9 cellular contexts compared by ENCODE assay signal in genomic region chr6:112286010-112286409, GRCh38. TPM values are rescaled to one million over a fixed set of nuclear protein-coding genes. Genes with fewer than 3 reads are reported as not detected.
DNase-seq lines count a peak whose midpoint lies in the region; ATAC-seq and TF ChIP-seq lines count a peak whose summit lies in the region.
"Had no signal": no experiment of that assay in that cellular context is flagged by ENCODE, and none has a peak within 500 bp of the region (broad histone marks: within the 10 kb centered on the region; RNA-seq: fewer than 3 reads in every experiment).

No MANE protein-coding gene starts in this region.

- peak; percentile 6 to 52 (median 35) for DNase-seq in CD8-positive, alpha-beta T cell
- DNase-seq in M059J (ENCODE audit: low read depth) (peak; percentile 46), RPMI8226 (no peak), GM23248 (no peak), upper lobe of left lung (no peak), GM03348 (ENCODE audit: low spot score) (no peak)
- peak; percentile 11 for DNase-seq in activated naive CD4-positive, alpha-beta T cell treated with anti-CD3 and anti-CD28 coated beads, Interleukin-2, amount 50 U/mL, for 16 hours

- no peaks in the 10 kb centered on the region for H3K9me2 ChIP-seq in GM23248 (ENCODE audit: insufficient read depth)

- H3K4me3 ChIP-seq in CD8-positive, alpha-beta T cell (ENCODE audit: low read depth, low read length) = no peak overlapping the region
- H3K4me3 ChIP-seq in GM23248 (no peak overlapping the region), upper lobe of left lung (no peak overlapping the region)
- H3K4me3 ChIP-seq: neural progenitor cell had no signal

- no peak overlapping the region for H3K4me2 ChIP-seq in GM23248 (ENCODE audit: unreplicated experiment)
- H3K4me2 ChIP-seq: neural progenitor cell had no signal

- no peak for TF ChIP-seq EP300 in upper lobe of left lung (IDR thresholded peaks at IDR 0.05)

- H3K9me3 Mint-ChIP-seq in CD8-positive, alpha-beta T cell = no peaks in the 10 kb centered on the region

- no peak for TF ChIP-seq POLR2A in upper lobe of left lung (IDR thresholded peaks at IDR 0.05)

- no peaks in the 10 kb centered on the region for H3K36me3 ChIP-seq in CD8-positive, alpha-beta T cell (ENCODE audit: insufficient read depth, low read length)
- no peaks in the 10 kb centered on the region for H3K36me3 ChIP-seq in GM23248 (ENCODE audit: low read depth)
- no peaks in the 10 kb centered on the region for H3K36me3 ChIP-seq in upper lobe of left lung
- H3K36me3 ChIP-seq: neural progenitor cell had no signal

- H2AFZ ChIP-seq in GM23248 = no peak overlapping the region
- H2AFZ ChIP-seq: neural progenitor cell had no signal

- H3K79me2 ChIP-seq in GM23248 (ENCODE audit: insufficient read depth) = no peaks in the 10 kb centered on the region

- no peak overlapping the region for H3K27ac ChIP-seq in CD8-positive, alpha-beta T cell (ENCODE audit: low read depth, low read length)
- H3K27ac ChIP-seq in GM23248 = no peak overlapping the region
- H3K27ac ChIP-seq in upper lobe of left lung = no peak overlapping the region
- H3K27ac ChIP-seq: neural progenitor cell had no signal

- ATAC-seq in CD8-positive, alpha-beta T cell = peak; percentile 82
- peak; percentile 79 for ATAC-seq in GM21526 (IDR thresholded peaks at IDR 0.05; ENCODE audit: low FRiP score, unreplicated experiment)
- no peak for ATAC-seq in upper lobe of left lung (ENCODE audit: low FRiP score in 2 of 2)

- no peaks in the 10 kb centered on the region for H4K20me1 ChIP-seq in GM23248 (ENCODE audit: insufficient read depth)

- POLR2A ChIA-PET in CD8-positive, alpha-beta T cell (lab: Charles Lee) = no interaction called here

- in situ Hi-C loops in GM23248 (cut with MboI) = no loop called here

- peaks cover 31% of the 10 kb centered on the region for H3F3A ChIP-seq in GM23248 (ENCODE audit: insufficient read depth)

- CTCF ChIA-PET in CD8-positive, alpha-beta T cell (lab: Charles Lee) = interaction anchor here (0.9 to 1.2 kb wide), 2 partner anchors 9 to 16 kb away, joined by 3 read pairs; no protein-coding TSS in a partner anchor

- H3K4me3 Mint-ChIP-seq in CD8-positive, alpha-beta T cell = no peak overlapping the region
- H3K4me3 Mint-ChIP-seq: neural progenitor cell had no signal

- no peak for TF ChIP-seq CTCF in CD8-positive, alpha-beta T cell (IDR thresholded peaks at IDR 0.05)
- TF ChIP-seq CTCF in upper lobe of left lung (IDR thresholded peaks at IDR 0.05) = no peak

- H3K27ac Mint-ChIP-seq in CD8-positive, alpha-beta T cell = no peak overlapping the region
- H3K27ac Mint-ChIP-seq: neural progenitor cell had no signal

- peaks cover 15% of the 10 kb centered on the region for H3K4me1 Mint-ChIP-seq in CD8-positive, alpha-beta T cell (ENCODE audit: low read depth)

- H3K36me3 Mint-ChIP-seq in CD8-positive, alpha-beta T cell = no peaks in the 10 kb centered on the region
- H3K36me3 Mint-ChIP-seq: neural progenitor cell had no signal

- no peaks in the 10 kb centered on the region for H3K9me3 ChIP-seq in CD8-positive, alpha-beta T cell (ENCODE audit: low read length)
- no peaks in the 10 kb centered on the region for H3K9me3 ChIP-seq in GM23248 (ENCODE audit: low read depth)
- H3K9me3 ChIP-seq in upper lobe of left lung = no peaks in the 10 kb centered on the region

- H3K27me3 ChIP-seq in CD8-positive, alpha-beta T cell (ENCODE audit: insufficient read depth, low read length) = no peaks in the 10 kb centered on the region
- H3K27me3 ChIP-seq in GM23248 (replicated peaks; ENCODE audit: insufficient read depth) = no peaks in the 10 kb centered on the region
- no peaks in the 10 kb centered on the region for H3K27me3 ChIP-seq in upper lobe of left lung
- H3K27me3 ChIP-seq: neural progenitor cell had no signal

- WGBS in GM23248 (ENCODE audit: low coverage in 1 of 2, low lambda C conversion rate in 2 of 2, missing lambda C conversion rate in 2 of 2), 2 experiments = 98 to 99% methylated on average over 2 of the region's 2 CpGs
- WGBS in upper lobe of left lung, 2 donors = 37 to 63% methylated on average over 2 of the region's 2 CpGs

- intact Hi-C loops in CD8-positive, alpha-beta T cell (cut with DNase I, micrococcal nuclease) = no loop called here

- peaks cover 18% of the 10 kb centered on the region for H3K4me1 ChIP-seq in CD8-positive, alpha-beta T cell (ENCODE audit: insufficient read depth, low read length)
- H3K4me1 ChIP-seq in GM23248 (ENCODE audit: insufficient read depth) = peaks cover 34% of the 10 kb centered on the region
- H3K4me1 ChIP-seq in upper lobe of left lung = peaks cover 8 to 19% (median 12%) of the 10 kb centered on the region in 4 donors

- no peak overlapping the region for H3K9ac ChIP-seq in GM23248
- H3K9ac ChIP-seq: neural progenitor cell had no signal

- H3K27me3 Mint-ChIP-seq in CD8-positive, alpha-beta T cell (ENCODE audit: low read depth) = peaks cover 16% of the 10 kb centered on the region

RNA-seq across cellular contexts. Expression of gene LAMA4, which starts 31.6 kb away (rescaled TPM):
- not detected for total RNA-seq in CD8-positive, alpha-beta T cell
- total RNA-seq in M059J (2014; rRNA removed; shearing (Covaris generic)) = 85.6 and 156 TPM in 2 replicates
- total RNA-seq in GM23248 (2014; rRNA removed; shearing (Covaris generic)) = 429 and 440 TPM in 2 replicates
- 331 and 339 TPM in 2 replicates for polyA plus RNA-seq in GM23248 (2016; fragmentation: Nextera tagmentation; extraction: Ambion mirVana)
- 100 to 1,000 TPM in 2 of 6 donors, 10 to 100 TPM in 4; 29.5 to 119 (median 58.9) TPM for total RNA-seq in upper lobe of left lung

Comparison
In these comparisons a context has a peak if more than half of its experiments do, and no peak if none do; other contexts are left out.
1. ATAC-seq: peak in CD8-positive, alpha-beta T cell (single experiment) and GM21526 (single experiment); none in upper lobe of left lung (0 of 2).
2. DNase-seq: peak in CD8-positive, alpha-beta T cell (7 of 7), M059J (single experiment) and activated naive CD4-positive, alpha-beta T cell treated with anti-CD3 and anti-CD28 coated beads, Interleukin-2, amount 50 U/mL, for 16 hours (single experiment); none in RPMI8226 (single experiment), GM23248 (single experiment), upper lobe of left lung (0 of 2) and GM03348 (single experiment).
3. RNA of gene LAMA4, which starts 31.6 kb away (total RNA-seq): 429 to 440 TPM in GM23248, 85.6 to 156 TPM in M059J and 29.5 to 119 TPM in upper lobe of left lung; not detected in CD8-positive, alpha-beta T cell; every median in the first group is over 10 times any median in the second.